Comparison of ENCODE assay signal across 8 cellular contexts in genomic region chr3:195271116-195271858, GRCh38. TPM values are rescaled to one million over a fixed set of nuclear protein-coding genes. Genes with fewer than 3 reads are reported as not detected.
DNase-seq lines count a peak whose midpoint lies in the region; ATAC-seq, FAIRE-seq and TF ChIP-seq lines count a peak whose summit lies in the region.

Gene XXYLT1, minus strand, starts transcription at chr3:195271159. Its CDS starts 101 bp downstream, at chr3:195271058.

- intact Hi-C loops in natural killer cell (cut with micrococcal nuclease) = loop anchor here (1.0 kb wide), 4 partner anchors 11 to 272 kb away; partner anchors contain the start of gene PPP1R2

- H3K4me1 Mint-ChIP-seq in activated T-helper 17 cell treated with anti-CD3 and anti-CD28 coated beads, Interleukin-2, amount 50 U/mL, for 72 hours = peaks cover 18% of the 10 kb centered on the region
- H3K4me1 Mint-ChIP-seq in natural killer cell = peaks cover 24 to 25% of the 10 kb centered on the region in 2 donors

- H3K4me3 Mint-ChIP-seq in activated T-helper 17 cell treated with anti-CD3 and anti-CD28 coated beads, Interleukin-2, amount 50 U/mL, for 72 hours = peak within 1 kb of the TSS; percentile 84
- peak within 1 kb of the TSS; percentile 90 for H3K4me3 Mint-ChIP-seq in natural killer cell

- H3K27ac Mint-ChIP-seq in activated T-helper 17 cell treated with anti-CD3 and anti-CD28 coated beads, Interleukin-2, amount 50 U/mL, for 72 hours = peak within 1 kb of the TSS; percentile 82
- peak within 1 kb of the TSS; percentile 73 to 84 for H3K27ac Mint-ChIP-seq in natural killer cell

- TF ChIP-seq CTCF in fibroblast of mammary gland (conservative IDR thresholded peaks at IDR 0.05; ENCODE audit: control insufficient read depth, insufficient read depth, low read depth, low read length) (peak; percentile 59), natural killer cell (IDR thresholded peaks at IDR 0.05) (peak; percentile 77)

- peaks cover 9% of the 10 kb centered on the region for H3K36me3 Mint-ChIP-seq in activated T-helper 17 cell treated with anti-CD3 and anti-CD28 coated beads, Interleukin-2, amount 50 U/mL, for 72 hours (ENCODE audit: low read depth)
- no peaks in the 10 kb centered on the region for H3K36me3 Mint-ChIP-seq in natural killer cell

- H3K27me3 Mint-ChIP-seq in activated T-helper 17 cell treated with anti-CD3 and anti-CD28 coated beads, Interleukin-2, amount 50 U/mL, for 72 hours = no peaks in the 10 kb centered on the region
- H3K27me3 Mint-ChIP-seq in natural killer cell (ENCODE audit: low read depth in 2 of 2) = no peaks in the 10 kb centered on the region

- no peak for FAIRE-seq in RCC 7860 (lab: Jason Lieb, UNC)

- H3K4me3 ChIP-seq in fibroblast of mammary gland (ENCODE audit: control insufficient read depth, low read depth, low read length) = peak within 1 kb of the TSS; percentile 89

- DNase-seq in EL (peak; percentile 91), GOT3 (lab: John Stamatoyannopoulos, UW) (peak; percentile 83), LHCN-M2 (ENCODE audit: low read depth) (peak; percentile 83), RCC 7860 (ENCODE audit: low spot score) (peak; percentile 71), fibroblast of mammary gland (ENCODE audit: low read depth) (peak; percentile 79), natural killer cell (peak; percentile 90)
- peak; percentile 67 to 94 (median 86) for DNase-seq in stimulated activated naive CD4-positive, alpha-beta T cell (lab: John Stamatoyannopoulos, UW)

- no peaks in the 10 kb centered on the region for H3K9me3 Mint-ChIP-seq in activated T-helper 17 cell treated with anti-CD3 and anti-CD28 coated beads, Interleukin-2, amount 50 U/mL, for 72 hours
- H3K9me3 Mint-ChIP-seq in natural killer cell = no peaks in the 10 kb centered on the region

- peak; percentile 90 for ATAC-seq in activated T-helper 17 cell treated with anti-CD3 and anti-CD28 coated beads, Interleukin-2, amount 50 U/mL, for 72 hours (replicated peaks)
- ATAC-seq in natural killer cell = peak; percentile 85 to 96 (median 87)

RNA-seq across cellular contexts. Expression of gene XXYLT1, which starts in this region (rescaled TPM):
- total RNA-seq in LHCN-M2 (2014; rRNA removed) (18.0 and 19.2 TPM in 2 replicates), natural killer cell (10 to 100 TPM in 2 of 3 donors, 1 to 10 TPM in 1; 8.7 to 13.6 (median 10.2) TPM)
- polyA plus RNA-seq in LHCN-M2 (2012) = 9.4 TPM
- 1 to 10 TPM; 7.0 to 7.4 TPM for total RNA-seq in activated T-helper 17 cell treated with anti-CD3 and anti-CD28 coated beads, Interleukin-2, amount 50 U/mL, for 72 hours

Comparison
In these comparisons a context has a peak if more than half of its experiments do, and no peak if none do; other contexts are left out.
1. Peak in every context shown above with its lines: DNase-seq, ATAC-seq and H3K4me3 ChIP-seq.